8 cellular contexts compared by ENCODE assay signal in the genomic region with DNA sequence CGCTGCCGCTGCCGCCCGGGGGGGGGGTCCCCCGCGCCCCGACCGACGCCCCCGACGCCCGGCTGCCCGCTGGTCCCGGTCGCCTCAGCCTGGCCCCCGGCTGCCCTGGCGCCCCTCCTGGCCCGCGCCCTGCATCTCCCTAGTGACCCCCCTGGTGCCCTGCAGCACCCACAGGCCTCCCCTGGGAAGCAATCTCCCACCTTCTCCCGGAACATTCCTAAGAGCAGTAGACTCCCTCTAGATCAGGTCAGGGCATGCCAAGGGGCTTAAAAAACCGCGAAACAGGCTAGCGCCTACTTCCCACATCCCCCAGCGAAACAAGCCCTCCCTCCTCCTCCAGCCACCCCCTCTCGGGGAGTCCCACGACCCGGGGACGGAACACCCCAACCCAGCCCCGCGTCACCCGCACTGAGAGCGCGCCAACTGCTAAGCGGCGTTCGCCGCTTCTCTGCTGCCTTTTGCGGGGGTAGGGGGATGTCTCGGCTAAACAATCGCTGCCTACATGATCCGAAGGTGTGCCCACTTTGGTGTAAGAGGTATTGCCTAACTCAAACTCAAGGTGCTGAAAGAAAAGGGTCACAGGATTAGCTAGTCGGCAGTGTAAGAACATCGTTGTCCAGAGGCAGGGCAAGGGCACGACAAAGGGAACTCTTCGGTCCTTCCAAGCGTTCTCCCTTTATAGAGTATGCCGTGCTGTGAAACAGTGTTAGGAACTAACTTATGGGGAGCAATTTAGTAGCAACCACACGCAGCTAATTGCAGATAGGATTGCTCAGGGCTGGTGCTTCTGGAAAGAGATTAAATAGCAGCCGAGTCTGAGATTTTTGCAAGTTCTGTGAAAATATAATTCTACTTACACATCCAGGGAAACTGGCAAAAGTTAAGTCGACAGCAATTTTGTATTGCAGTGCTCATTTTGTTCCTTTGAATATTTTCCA. TPM values are rescaled to one million over a fixed set of nuclear protein-coding genes. Genes with fewer than 3 reads are reported as not detected.
DNase-seq lines count a peak whose midpoint lies in the region; ATAC-seq, FAIRE-seq and TF ChIP-seq lines count a peak whose summit lies in the region.

No MANE protein-coding gene starts in this region.

- CTCF ChIA-PET in AG04450 (lab: Charles Lee) (no interaction called here), HEK293 (lab: Yijun Ruan, JAX) (interaction anchor here (0.7 kb wide), 1 partner anchor 204 kb away, joined by 4 read pairs; no protein-coding TSS in a partner anchor)

- TF ChIP-seq CTCF in AG04450 (IDR thresholded peaks at IDR 0.05; ENCODE audit: low read depth, low read length) = no peak
- TF ChIP-seq CTCF in HEK293 (tag by site-specific recombination; IDR thresholded peaks at IDR 0.05) = peak; percentile 38; the same call in 1 of the 2 replicates

- no peaks in the 10 kb centered on the region for H3K36me3 ChIP-seq in HEK293 (ENCODE audit: control insufficient read depth in 2 of 2, insufficient read depth in 1 of 2, low read length in 2 of 2)

- H3K4me1 ChIP-seq in HEK293 (ENCODE audit: control insufficient read depth, insufficient read depth, low read length) = peaks cover 14% of the 10 kb centered on the region

- peak; percentile 79 to 82 for ATAC-seq in naive B cell (ENCODE audit: low read depth in 2 of 2)
- ATAC-seq in GM21786 (IDR thresholded peaks at IDR 0.05; ENCODE audit: unreplicated experiment) = no peak

- FAIRE-seq in urothelium cell line (lab: Jason Lieb, UNC) = no peak

- no peaks in the 10 kb centered on the region; the same call in 1 of the 2 replicates for H3K9me3 ChIP-seq in AG04450 (ENCODE audit: control insufficient read depth, insufficient read depth, low read length)
- H3K9me3 ChIP-seq in HEK293 (ENCODE audit: control insufficient read depth, insufficient read depth, low read depth, low read length) = no peaks in the 10 kb centered on the region

- H3K27ac Mint-ChIP-seq in naive B cell = peak overlapping the region in 2 of 6 donors; percentile 59 to 72

- no peaks in the 10 kb centered on the region for H3K27me3 ChIP-seq in AG04450 (ENCODE audit: control insufficient read depth, insufficient read depth, low read length)

- H3K4me3 ChIP-seq in AG04450 (ENCODE audit: low read depth, low read length) (peak overlapping the region; percentile 81), HEK293 (ENCODE audit: low read depth, low read length) (peak overlapping the region; percentile 70)

- no peaks in the 10 kb centered on the region for H3K36me3 Mint-ChIP-seq in naive B cell

- peaks cover 11 to 20% (median 16%) of the 10 kb centered on the region in 3 donors for H3K4me1 Mint-ChIP-seq in naive B cell

- H3K27ac ChIP-seq in AG04450 (ENCODE audit: low read depth, low read length) = no peak overlapping the region
- H3K27ac ChIP-seq in HEK293 (ENCODE audit: extremely low read depth, low read depth, low read length) = peak overlapping the region; percentile 76; the same call in 1 of the 2 replicates
- H3K27ac ChIP-seq in epithelial cell of prostate = peak overlapping the region; percentile 60

- POLR2A ChIA-PET in AG04450 (lab: Yijun Ruan, JAX) (no interaction called here), HEK293 (lab: Yijun Ruan, JAX) (no interaction called here)

- DNase-seq in AG04450 (ENCODE audit: low read depth, low spot score) = no peak
- DNase-seq in activated CD4-positive, alpha-beta T cell treated with anti-CD3 and anti-CD28 coated beads, Interleukin-2, amount 50 U/mL, for 48 hours = peak; percentile 8 to 20
- no peak for DNase-seq in epithelial cell of prostate (ENCODE audit: low read depth, low spot score)
- peak; percentile 22 for DNase-seq in naive B cell
- peak; percentile 15 for DNase-seq in urothelium cell line (ENCODE audit: low spot score)
- no peak for DNase-seq in OCI-M2 (lab: John Stamatoyannopoulos, UW; ENCODE audit: unreplicated experiment)

- H3K4me3 Mint-ChIP-seq in naive B cell = peak overlapping the region; percentile 84 to 93 (median 86)

- no peaks in the 10 kb centered on the region for H3K9me3 Mint-ChIP-seq in naive B cell

- H3K27me3 Mint-ChIP-seq in naive B cell = peaks cover 44 to 71% (median 68%) of the 10 kb centered on the region in 3 donors

TF ChIP-seq in HEK293, 187 proteins besides CTCF, POLR2A, EP300 and RAD21 (continues in another document):
- TF ChIP-seq ZNF76 (tag by site-specific recombination; IDR thresholded peaks at IDR 0.05; ENCODE audit: borderline replicate concordance, low read depth) (peak; percentile 73; the same call in 1 of the 2 replicates), ZNF776 (tag by site-specific recombination; IDR thresholded peaks at IDR 0.05; ENCODE audit: borderline replicate concordance) (no peak), ZNF302 (tag by site-specific recombination; IDR thresholded peaks at IDR 0.05; ENCODE audit: low read depth) (no peak), ZNF23 (tag by site-specific recombination; IDR thresholded peaks at IDR 0.05; ENCODE audit: borderline replicate concordance) (no peak), ZNF416 (tag by site-specific recombination; IDR thresholded peaks at IDR 0.05) (no peak), ZNF777 (tag by site-specific recombination; IDR thresholded peaks at IDR 0.05; ENCODE audit: borderline replicate concordance) (peak; percentile 66; the same call in 1 of the 2 replicates), KLF16 (tag by site-specific recombination; IDR thresholded peaks at IDR 0.05) (0 out of 2 replicates have a peak, but pooled peaks have one; percentile 21), ZBTB8A (tag by site-specific recombination; IDR thresholded peaks at IDR 0.05) (peak; percentile 89), ZBTB21 (tag by site-specific recombination; IDR thresholded peaks at IDR 0.05) (no peak), ZNF544 (tag by site-specific recombination; IDR thresholded peaks at IDR 0.05) (no peak), ZNF626 (tag by site-specific recombination; IDR thresholded peaks at IDR 0.05) (no peak), FEZF1 (tag by site-specific recombination; IDR thresholded peaks at IDR 0.05) (peak; percentile 74), ZNF529 (tag by site-specific recombination; IDR thresholded peaks at IDR 0.05; ENCODE audit: insufficient replicate concordance) (no peak), ZFHX2 (tag by site-specific recombination; conservative IDR thresholded peaks at IDR 0.05) (peak; percentile 92), GLIS1 (tag by site-specific recombination; IDR thresholded peaks at IDR 0.05) (peak; percentile 74), ZNF596 (tag by site-specific recombination; IDR thresholded peaks at IDR 0.05) (no peak), GLIS2 (tag by site-specific recombination; IDR thresholded peaks at IDR 0.05) (peak; percentile 85), ZNF600 (tag by site-specific recombination; IDR thresholded peaks at IDR 0.05) (peak; percentile 62)
- TF ChIP-seq, protein P1, sequence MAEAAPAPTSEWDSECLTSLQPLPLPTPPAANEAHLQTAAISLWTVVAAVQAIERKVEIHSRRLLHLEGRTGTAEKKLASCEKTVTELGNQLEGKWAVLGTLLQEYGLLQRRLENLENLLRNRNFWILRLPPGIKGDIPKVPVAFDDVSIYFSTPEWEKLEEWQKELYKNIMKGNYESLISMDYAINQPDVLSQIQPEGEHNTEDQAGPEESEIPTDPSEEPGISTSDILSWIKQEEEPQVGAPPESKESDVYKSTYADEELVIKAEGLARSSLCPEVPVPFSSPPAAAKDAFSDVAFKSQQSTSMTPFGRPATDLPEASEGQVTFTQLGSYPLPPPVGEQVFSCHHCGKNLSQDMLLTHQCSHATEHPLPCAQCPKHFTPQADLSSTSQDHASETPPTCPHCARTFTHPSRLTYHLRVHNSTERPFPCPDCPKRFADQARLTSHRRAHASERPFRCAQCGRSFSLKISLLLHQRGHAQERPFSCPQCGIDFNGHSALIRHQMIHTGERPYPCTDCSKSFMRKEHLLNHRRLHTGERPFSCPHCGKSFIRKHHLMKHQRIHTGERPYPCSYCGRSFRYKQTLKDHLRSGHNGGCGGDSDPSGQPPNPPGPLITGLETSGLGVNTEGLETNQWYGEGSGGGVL (tag by site-specific recombination; IDR thresholded peaks at IDR 0.05) = peak; percentile 68
- TF ChIP-seq, protein P2, sequence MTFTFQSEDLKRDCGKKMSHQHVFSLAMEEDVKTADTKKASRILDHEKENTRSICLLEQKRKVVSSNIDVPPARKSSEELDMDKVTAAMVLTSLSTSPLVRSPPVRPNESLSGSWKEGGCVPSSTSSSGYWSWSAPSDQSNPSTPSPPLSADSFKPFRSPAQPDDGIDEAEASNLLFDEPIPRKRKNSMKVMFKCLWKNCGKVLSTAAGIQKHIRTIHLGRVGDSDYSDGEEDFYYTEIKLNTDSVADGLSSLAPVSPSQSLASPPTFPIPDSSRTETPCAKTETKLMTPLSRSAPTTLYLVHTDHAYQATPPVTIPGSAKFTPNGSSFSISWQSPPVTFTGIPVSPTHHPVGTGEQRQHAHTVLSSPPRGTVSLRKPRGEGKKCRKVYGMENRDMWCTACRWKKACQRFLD (tag by site-specific recombination; IDR thresholded peaks at IDR 0.05) = no peak
- TF ChIP-seq, protein P3, sequence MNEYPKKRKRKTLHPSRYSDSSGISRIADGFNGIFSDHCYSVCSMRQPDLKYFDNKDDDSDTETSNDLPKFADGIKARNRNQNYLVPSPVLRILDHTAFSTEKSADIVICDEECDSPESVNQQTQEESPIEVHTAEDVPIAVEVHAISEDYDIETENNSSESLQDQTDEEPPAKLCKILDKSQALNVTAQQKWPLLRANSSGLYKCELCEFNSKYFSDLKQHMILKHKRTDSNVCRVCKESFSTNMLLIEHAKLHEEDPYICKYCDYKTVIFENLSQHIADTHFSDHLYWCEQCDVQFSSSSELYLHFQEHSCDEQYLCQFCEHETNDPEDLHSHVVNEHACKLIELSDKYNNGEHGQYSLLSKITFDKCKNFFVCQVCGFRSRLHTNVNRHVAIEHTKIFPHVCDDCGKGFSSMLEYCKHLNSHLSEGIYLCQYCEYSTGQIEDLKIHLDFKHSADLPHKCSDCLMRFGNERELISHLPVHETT (tag by site-specific recombination; IDR thresholded peaks at IDR 0.05) = no peak
- TF ChIP-seq, protein P4, sequence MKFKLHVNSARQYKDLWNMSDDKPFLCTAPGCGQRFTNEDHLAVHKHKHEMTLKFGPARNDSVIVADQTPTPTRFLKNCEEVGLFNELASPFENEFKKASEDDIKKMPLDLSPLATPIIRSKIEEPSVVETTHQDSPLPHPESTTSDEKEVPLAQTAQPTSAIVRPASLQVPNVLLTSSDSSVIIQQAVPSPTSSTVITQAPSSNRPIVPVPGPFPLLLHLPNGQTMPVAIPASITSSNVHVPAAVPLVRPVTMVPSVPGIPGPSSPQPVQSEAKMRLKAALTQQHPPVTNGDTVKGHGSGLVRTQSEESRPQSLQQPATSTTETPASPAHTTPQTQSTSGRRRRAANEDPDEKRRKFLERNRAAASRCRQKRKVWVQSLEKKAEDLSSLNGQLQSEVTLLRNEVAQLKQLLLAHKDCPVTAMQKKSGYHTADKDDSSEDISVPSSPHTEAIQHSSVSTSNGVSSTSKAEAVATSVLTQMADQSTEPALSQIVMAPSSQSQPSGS (tag by site-specific recombination; IDR thresholded peaks at IDR 0.05; ENCODE audit: low read depth) = no peak

RNA-seq across cellular contexts. Expression of a gene that starts 0.6 kb away (rescaled TPM):
- polyA plus RNA-seq in AG04450 (2011; rRNA removed) = 132 and 147 TPM in 2 replicates
- 215 and 284 TPM in 2 replicates for polyA minus RNA-seq in AG04450 (2011; rRNA and poly(A)+ RNA removed)
- polyA plus RNA-seq in naive B cell (ENCODE audit: low read depth in 6 of 6) = not detected

Comparison
In these comparisons a context has a peak if more than half of its experiments do, and no peak if none do; other contexts are left out.
1. DNase-seq: peak in activated CD4-positive, alpha-beta T cell treated with anti-CD3 and anti-CD28 coated beads, Interleukin-2, amount 50 U/mL, for 48 hours (2 of 2), naive B cell (single experiment) and urothelium cell line (single experiment); none in AG04450 (single experiment), epithelial cell of prostate (single experiment) and OCI-M2 (single experiment).
2. RNA of a gene that starts 0.6 kb away (polyA plus RNA-seq): 132 to 147 TPM in AG04450; not detected in naive B cell; every median in the first group is over 100 times any median in the second.